ENCODE assay signal across 2 cellular contexts in the genomic region with DNA sequence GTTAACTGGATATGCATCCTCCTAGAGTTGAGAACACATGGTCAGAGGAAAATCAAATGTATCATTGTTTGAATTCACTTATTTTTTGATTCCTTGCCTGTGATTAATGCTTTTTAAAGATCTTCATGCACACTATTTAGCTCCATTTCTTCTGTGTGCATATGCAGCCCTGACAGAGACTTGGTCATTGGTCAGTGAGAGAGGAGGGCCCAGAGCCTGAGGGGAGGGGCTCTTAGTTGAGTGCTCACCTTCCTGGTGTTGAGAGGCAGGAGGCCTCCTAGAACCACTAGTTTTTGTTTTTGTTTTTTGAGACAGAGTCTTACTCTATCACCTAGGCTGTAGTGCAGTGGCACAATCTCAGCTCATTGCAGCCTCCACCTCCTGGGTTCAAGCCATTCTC.
TF ChIP-seq lines count a peak whose summit lies in the region.

No MANE protein-coding gene starts in this region.

TF ChIP-seq in GM23338, 12 proteins besides CTCF, POLR2A, EP300 and RAD21 (continued from another document):
- TF ChIP-seq ZNF462 (CRISPR knock-in tag; IDR thresholded peaks at IDR 0.05) = no peak
- TF ChIP-seq, protein P1, sequence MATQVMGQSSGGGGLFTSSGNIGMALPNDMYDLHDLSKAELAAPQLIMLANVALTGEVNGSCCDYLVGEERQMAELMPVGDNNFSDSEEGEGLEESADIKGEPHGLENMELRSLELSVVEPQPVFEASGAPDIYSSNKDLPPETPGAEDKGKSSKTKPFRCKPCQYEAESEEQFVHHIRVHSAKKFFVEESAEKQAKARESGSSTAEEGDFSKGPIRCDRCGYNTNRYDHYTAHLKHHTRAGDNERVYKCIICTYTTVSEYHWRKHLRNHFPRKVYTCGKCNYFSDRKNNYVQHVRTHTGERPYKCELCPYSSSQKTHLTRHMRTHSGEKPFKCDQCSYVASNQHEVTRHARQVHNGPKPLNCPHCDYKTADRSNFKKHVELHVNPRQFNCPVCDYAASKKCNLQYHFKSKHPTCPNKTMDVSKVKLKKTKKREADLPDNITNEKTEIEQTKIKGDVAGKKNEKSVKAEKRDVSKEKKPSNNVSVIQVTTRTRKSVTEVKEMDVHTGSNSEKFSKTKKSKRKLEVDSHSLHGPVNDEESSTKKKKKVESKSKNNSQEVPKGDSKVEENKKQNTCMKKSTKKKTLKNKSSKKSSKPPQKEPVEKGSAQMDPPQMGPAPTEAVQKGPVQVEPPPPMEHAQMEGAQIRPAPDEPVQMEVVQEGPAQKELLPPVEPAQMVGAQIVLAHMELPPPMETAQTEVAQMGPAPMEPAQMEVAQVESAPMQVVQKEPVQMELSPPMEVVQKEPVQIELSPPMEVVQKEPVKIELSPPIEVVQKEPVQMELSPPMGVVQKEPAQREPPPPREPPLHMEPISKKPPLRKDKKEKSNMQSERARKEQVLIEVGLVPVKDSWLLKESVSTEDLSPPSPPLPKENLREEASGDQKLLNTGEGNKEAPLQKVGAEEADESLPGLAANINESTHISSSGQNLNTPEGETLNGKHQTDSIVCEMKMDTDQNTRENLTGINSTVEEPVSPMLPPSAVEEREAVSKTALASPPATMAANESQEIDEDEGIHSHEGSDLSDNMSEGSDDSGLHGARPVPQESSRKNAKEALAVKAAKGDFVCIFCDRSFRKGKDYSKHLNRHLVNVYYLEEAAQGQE (IDR thresholded peaks at IDR 0.05; ENCODE audit: unreplicated experiment) = no peak
- no peak for TF ChIP-seq STAT1 (IDR thresholded peaks at IDR 0.05; ENCODE audit: unreplicated experiment)
- TF ChIP-seq EZH2phosphoT487 (IDR thresholded peaks at IDR 0.05; ENCODE audit: unreplicated experiment) = no peak

TF ChIP-seq in K562, 482 proteins besides CTCF, POLR2A, EP300 and RAD21 (continued from another document):
- TF ChIP-seq, protein P2, sequence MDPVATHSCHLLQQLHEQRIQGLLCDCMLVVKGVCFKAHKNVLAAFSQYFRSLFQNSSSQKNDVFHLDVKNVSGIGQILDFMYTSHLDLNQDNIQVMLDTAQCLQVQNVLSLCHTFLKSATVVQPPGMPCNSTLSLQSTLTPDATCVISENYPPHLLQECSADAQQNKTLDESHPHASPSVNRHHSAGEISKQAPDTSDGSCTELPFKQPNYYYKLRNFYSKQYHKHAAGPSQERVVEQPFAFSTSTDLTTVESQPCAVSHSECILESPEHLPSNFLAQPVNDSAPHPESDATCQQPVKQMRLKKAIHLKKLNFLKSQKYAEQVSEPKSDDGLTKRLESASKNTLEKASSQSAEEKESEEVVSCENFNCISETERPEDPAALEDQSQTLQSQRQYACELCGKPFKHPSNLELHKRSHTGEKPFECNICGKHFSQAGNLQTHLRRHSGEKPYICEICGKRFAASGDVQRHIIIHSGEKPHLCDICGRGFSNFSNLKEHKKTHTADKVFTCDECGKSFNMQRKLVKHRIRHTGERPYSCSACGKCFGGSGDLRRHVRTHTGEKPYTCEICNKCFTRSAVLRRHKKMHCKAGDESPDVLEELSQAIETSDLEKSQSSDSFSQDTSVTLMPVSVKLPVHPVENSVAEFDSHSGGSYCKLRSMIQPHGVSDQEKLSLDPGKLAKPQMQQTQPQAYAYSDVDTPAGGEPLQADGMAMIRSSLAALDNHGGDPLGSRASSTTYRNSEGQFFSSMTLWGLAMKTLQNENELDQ (CRISPR knock-in tag; IDR thresholded peaks at IDR 0.05; ENCODE audit: borderline replicate concordance) = no peak
- TF ChIP-seq ZBTB7A (IDR thresholded peaks at IDR 0.05; ENCODE audit: borderline replicate concordance, control insufficient read depth, low read depth, low read length) = no peak
- no peak for TF ChIP-seq ZNF23 (CRISPR knock-in tag; IDR thresholded peaks at IDR 0.05)
- TF ChIP-seq, protein P3, sequence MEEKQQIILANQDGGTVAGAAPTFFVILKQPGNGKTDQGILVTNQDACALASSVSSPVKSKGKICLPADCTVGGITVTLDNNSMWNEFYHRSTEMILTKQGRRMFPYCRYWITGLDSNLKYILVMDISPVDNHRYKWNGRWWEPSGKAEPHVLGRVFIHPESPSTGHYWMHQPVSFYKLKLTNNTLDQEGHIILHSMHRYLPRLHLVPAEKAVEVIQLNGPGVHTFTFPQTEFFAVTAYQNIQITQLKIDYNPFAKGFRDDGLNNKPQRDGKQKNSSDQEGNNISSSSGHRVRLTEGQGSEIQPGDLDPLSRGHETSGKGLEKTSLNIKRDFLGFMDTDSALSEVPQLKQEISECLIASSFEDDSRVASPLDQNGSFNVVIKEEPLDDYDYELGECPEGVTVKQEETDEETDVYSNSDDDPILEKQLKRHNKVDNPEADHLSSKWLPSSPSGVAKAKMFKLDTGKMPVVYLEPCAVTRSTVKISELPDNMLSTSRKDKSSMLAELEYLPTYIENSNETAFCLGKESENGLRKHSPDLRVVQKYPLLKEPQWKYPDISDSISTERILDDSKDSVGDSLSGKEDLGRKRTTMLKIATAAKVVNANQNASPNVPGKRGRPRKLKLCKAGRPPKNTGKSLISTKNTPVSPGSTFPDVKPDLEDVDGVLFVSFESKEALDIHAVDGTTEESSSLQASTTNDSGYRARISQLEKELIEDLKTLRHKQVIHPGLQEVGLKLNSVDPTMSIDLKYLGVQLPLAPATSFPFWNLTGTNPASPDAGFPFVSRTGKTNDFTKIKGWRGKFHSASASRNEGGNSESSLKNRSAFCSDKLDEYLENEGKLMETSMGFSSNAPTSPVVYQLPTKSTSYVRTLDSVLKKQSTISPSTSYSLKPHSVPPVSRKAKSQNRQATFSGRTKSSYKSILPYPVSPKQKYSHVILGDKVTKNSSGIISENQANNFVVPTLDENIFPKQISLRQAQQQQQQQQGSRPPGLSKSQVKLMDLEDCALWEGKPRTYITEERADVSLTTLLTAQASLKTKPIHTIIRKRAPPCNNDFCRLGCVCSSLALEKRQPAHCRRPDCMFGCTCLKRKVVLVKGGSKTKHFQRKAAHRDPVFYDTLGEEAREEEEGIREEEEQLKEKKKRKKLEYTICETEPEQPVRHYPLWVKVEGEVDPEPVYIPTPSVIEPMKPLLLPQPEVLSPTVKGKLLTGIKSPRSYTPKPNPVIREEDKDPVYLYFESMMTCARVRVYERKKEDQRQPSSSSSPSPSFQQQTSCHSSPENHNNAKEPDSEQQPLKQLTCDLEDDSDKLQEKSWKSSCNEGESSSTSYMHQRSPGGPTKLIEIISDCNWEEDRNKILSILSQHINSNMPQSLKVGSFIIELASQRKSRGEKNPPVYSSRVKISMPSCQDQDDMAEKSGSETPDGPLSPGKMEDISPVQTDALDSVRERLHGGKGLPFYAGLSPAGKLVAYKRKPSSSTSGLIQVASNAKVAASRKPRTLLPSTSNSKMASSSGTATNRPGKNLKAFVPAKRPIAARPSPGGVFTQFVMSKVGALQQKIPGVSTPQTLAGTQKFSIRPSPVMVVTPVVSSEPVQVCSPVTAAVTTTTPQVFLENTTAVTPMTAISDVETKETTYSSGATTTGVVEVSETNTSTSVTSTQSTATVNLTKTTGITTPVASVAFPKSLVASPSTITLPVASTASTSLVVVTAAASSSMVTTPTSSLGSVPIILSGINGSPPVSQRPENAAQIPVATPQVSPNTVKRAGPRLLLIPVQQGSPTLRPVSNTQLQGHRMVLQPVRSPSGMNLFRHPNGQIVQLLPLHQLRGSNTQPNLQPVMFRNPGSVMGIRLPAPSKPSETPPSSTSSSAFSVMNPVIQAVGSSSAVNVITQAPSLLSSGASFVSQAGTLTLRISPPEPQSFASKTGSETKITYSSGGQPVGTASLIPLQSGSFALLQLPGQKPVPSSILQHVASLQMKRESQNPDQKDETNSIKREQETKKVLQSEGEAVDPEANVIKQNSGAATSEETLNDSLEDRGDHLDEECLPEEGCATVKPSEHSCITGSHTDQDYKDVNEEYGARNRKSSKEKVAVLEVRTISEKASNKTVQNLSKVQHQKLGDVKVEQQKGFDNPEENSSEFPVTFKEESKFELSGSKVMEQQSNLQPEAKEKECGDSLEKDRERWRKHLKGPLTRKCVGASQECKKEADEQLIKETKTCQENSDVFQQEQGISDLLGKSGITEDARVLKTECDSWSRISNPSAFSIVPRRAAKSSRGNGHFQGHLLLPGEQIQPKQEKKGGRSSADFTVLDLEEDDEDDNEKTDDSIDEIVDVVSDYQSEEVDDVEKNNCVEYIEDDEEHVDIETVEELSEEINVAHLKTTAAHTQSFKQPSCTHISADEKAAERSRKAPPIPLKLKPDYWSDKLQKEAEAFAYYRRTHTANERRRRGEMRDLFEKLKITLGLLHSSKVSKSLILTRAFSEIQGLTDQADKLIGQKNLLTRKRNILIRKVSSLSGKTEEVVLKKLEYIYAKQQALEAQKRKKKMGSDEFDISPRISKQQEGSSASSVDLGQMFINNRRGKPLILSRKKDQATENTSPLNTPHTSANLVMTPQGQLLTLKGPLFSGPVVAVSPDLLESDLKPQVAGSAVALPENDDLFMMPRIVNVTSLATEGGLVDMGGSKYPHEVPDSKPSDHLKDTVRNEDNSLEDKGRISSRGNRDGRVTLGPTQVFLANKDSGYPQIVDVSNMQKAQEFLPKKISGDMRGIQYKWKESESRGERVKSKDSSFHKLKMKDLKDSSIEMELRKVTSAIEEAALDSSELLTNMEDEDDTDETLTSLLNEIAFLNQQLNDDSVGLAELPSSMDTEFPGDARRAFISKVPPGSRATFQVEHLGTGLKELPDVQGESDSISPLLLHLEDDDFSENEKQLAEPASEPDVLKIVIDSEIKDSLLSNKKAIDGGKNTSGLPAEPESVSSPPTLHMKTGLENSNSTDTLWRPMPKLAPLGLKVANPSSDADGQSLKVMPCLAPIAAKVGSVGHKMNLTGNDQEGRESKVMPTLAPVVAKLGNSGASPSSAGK (IDR thresholded peaks at IDR 0.05) = no peak
